In genomic region chr15:39000008-39000734, GRCh38 we compare ENCODE assay signal across 38 cellular contexts.
"Had no signal": no experiment of that assay in that cellular context is flagged by ENCODE, and none has a peak within 500 bp of the region (broad histone marks: within the 10 kb centered on the region; RNA-seq: fewer than 3 reads in every experiment).

No MANE protein-coding gene starts in this region.

- H3K4me1 Mint-ChIP-seq: activated B cell treated with CpG ODN at 0.5 μM for 24 hours had no signal

- H3K9me3 ChIP-seq: Peyer's patch had no signal

- DNase-seq: activated B cell treated with CpG ODN at 0.5 μM for 24 hours; activated CD4-positive, alpha-beta T cell treated with anti-CD3 and anti-CD28 coated beads for 4 hours; activated CD4-positive, alpha-beta T cell treated with anti-CD3 and anti-CD28 coated beads, Interleukin-2, amount 50 U/mL, for 4 hours; activated CD4-positive, CD25-positive, alpha-beta regulatory T cell treated with anti-CD3 and anti-CD28 coated beads, Interleukin-2, amount 50 U/mL, for 72 hours; activated CD8-positive, alpha-beta T cell treated with anti-CD3 and anti-CD28 coated beads for 36 hours; activated effector memory CD4-positive, alpha-beta T cell treated with anti-CD3 and anti-CD28 coated beads, Interleukin-2, amount 50 U/mL, for 16 hours; activated naive CD4-positive, alpha-beta T cell; activated naive CD4-positive, alpha-beta T cell treated with anti-CD3 and anti-CD28 coated beads, Interleukin-2, amount 50 U/mL, for 16 hours; activated naive CD8-positive, alpha-beta T cell treated with anti-CD3 and anti-CD28 coated beads for 36 hours; activated T-cell treated with anti-CD3 and anti-CD28 coated beads, Interleukin-2, amount 50 U/mL, for 1 hour; activated T-cell treated with anti-CD3 and anti-CD28 coated beads, Interleukin-2, amount 50 U/mL, for 72 hours; amniotic stem cell; Karpas-422; KBM-7; MG63; NCI-H1048; NCI-H1105 treated with DMSO at 0.1 percent for 48 hours; NCI-H1436; NCI-H1694; NCI-H1930; NCI-H2081 treated with DMSO at 0.1 percent for 48 hours; NCI-H510A; NCI-H526; NCI-H748 treated with DMSO at 0.1 percent for 48 hours; NK-92 treated with Interleukin-12 subunit alpha and Interleukin-12 subunit beta, amount 100 ng/mL, for 24 hours; PC-3; Peyer's patch; RPMI8226; SIG-M5; SW 1271; T-helper 1 cell; T-helper 2 cell; T-helper 9 cell had no signal

- H3K9me3 Mint-ChIP-seq: activated CD8-positive, alpha-beta T cell treated with anti-CD3 and anti-CD28 coated beads for 36 hours had no signal

- H3K36me3 ChIP-seq: ascending aorta, cardiac muscle cell, MG63, Peyer's patch had no signal

- H3K27ac ChIP-seq: ascending aorta, cardiac muscle cell, Peyer's patch, VCaP had no signal

- H3K27me3 Mint-ChIP-seq: activated B cell treated with CpG ODN at 0.5 μM for 24 hours, IgD-negative memory B cell had no signal

- H3K4me3 ChIP-seq: ascending aorta, cardiac muscle cell, MG63, Peyer's patch had no signal

- H3K4me3 Mint-ChIP-seq: activated B cell treated with CpG ODN at 0.5 μM for 24 hours; activated CD8-positive, alpha-beta T cell treated with anti-CD3 and anti-CD28 coated beads for 36 hours; activated naive CD8-positive, alpha-beta T cell treated with anti-CD3 and anti-CD28 coated beads for 36 hours; activated T-cell treated with anti-CD3 and anti-CD28 coated beads, Interleukin-2, amount 50 U/mL, for 72 hours; activated T-helper 17 cell treated with anti-CD3 and anti-CD28 coated beads, Interleukin-2, amount 50 U/mL, for 72 hours; IgD-negative memory B cell had no signal

- H3K36me3 Mint-ChIP-seq: activated naive CD8-positive, alpha-beta T cell treated with anti-CD3 and anti-CD28 coated beads for 36 hours; IgD-negative memory B cell had no signal

- ATAC-seq: activated CD8-positive, alpha-beta T cell treated with anti-CD3 and anti-CD28 coated beads for 36 hours; activated T-cell treated with anti-CD3 and anti-CD28 coated beads, Interleukin-2, amount 50 U/mL, for 72 hours; activated T-helper 17 cell treated with anti-CD3 and anti-CD28 coated beads, Interleukin-2, amount 50 U/mL, for 72 hours; PC-3 had no signal

- H3K4me1 ChIP-seq: ascending aorta, Peyer's patch had no signal

- H3K27ac Mint-ChIP-seq: activated B cell treated with CpG ODN at 0.5 μM for 24 hours; activated CD8-positive, alpha-beta T cell treated with anti-CD3 and anti-CD28 coated beads for 36 hours; activated naive CD8-positive, alpha-beta T cell treated with anti-CD3 and anti-CD28 coated beads for 36 hours; activated T-cell treated with anti-CD3 and anti-CD28 coated beads, Interleukin-2, amount 50 U/mL, for 72 hours; activated T-helper 17 cell treated with anti-CD3 and anti-CD28 coated beads, Interleukin-2, amount 50 U/mL, for 72 hours; IgD-negative memory B cell had no signal

- H3K27me3 ChIP-seq: ascending aorta, cardiac muscle cell, MG63, Peyer's patch had no signal
